ENCODE assay signal across 17 cellular contexts in genomic region chr9:86324308-86324707, GRCh38. TPM values are rescaled to one million over a fixed set of nuclear protein-coding genes. Genes with fewer than 3 reads are reported as not detected.
A peak's percentile ranks its signal among the peaks of the same experiment; 100 is the strongest.
DNase-seq lines count a peak whose midpoint lies in the region; ATAC-seq and TF ChIP-seq lines count a peak whose summit lies in the region.
"Had no signal": no experiment of that assay in that cellular context is flagged by ENCODE, and none has a peak within 500 bp of the region (broad histone marks: within the 10 kb centered on the region; RNA-seq: fewer than 3 reads in every experiment).

No MANE protein-coding gene starts in this region.

- intact Hi-C loops in MCF 10A (cut with micrococcal nuclease) (no loop called here), breast epithelium (cut with DNase I; ENCODE audit: low total_unique reads) (no loop called here), esophagus squamous epithelium (cut with DNase I) (no loop called here)

- TF ChIP-seq POLR2A in breast epithelium (IDR thresholded peaks at IDR 0.05) (no peak), esophagus squamous epithelium (IDR thresholded peaks at IDR 0.05) (no peak)

- H3K9me3 ChIP-seq in breast epithelium (no peaks in the 10 kb centered on the region), Karpas-422 (ENCODE audit: low read length) (no peaks in the 10 kb centered on the region), esophagus squamous epithelium (no peaks in the 10 kb centered on the region)
- H3K9me3 ChIP-seq: suprapubic skin had no signal

- H3K9me2 ChIP-seq in Karpas-422 (replicated peaks; ENCODE audit: insufficient read depth, low read length) = no peaks in the 10 kb centered on the region

- H4K20me1 ChIP-seq in Karpas-422 (ENCODE audit: insufficient read depth, low read depth, low read length) = no peaks in the 10 kb centered on the region

- DNase-seq in MCF 10A (ENCODE audit: unreplicated experiment) = no peak
- no peak for DNase-seq in breast epithelium (ENCODE audit: low spot score in 2 of 2)
- DNase-seq in Karpas-422 = peak; percentile 80
- DNase-seq in esophagus squamous epithelium (lab: John Stamatoyannopoulos, UW) = no peak
- no peak for DNase-seq in hepatic stellate cell (ENCODE audit: low spot score)
- no peak for DNase-seq in activated CD8-positive, alpha-beta T cell treated with anti-CD3 and anti-CD28 coated beads, Interleukin-2, amount 10 ng/mL, durations not matched to agents 7 days and 5 days
- DNase-seq: DMS153; left colon; NCI-H2227 treated with DMSO at 0.1 percent for 48 hours; SHP77 treated with DMSO at 0.1 percent for 48 hours; stimulated activated CD4-positive, alpha-beta T cell treated with anti-CD3 and anti-CD28 coated beads, Interleukin-4, amount 100 ng/mL, for 24 hours had no signal

- H3K27ac ChIP-seq in breast epithelium (no peak overlapping the region), Karpas-422 (ENCODE audit: low read length) (peak overlapping the region; percentile 78), esophagus squamous epithelium (peak overlapping the region in 3 of 4 donors; percentile 22 to 34 (median 32))
- H3K27ac ChIP-seq: cardiac muscle cell, KMS-11, suprapubic skin had no signal

- peak overlapping the region; percentile 32 for H3K27ac Mint-ChIP-seq in MCF 10A (ENCODE audit: low read depth, unreplicated experiment)
- peak overlapping the region; percentile 34 for H3K27ac Mint-ChIP-seq in stimulated activated memory B cell treated with anti-CD40 and anti-IgM and Interleukin-4, amounts not matched to agents 10 μg/mL and 1 μg/mL and 100 μg/mL, for 72 hours
- no peak overlapping the region for H3K27ac Mint-ChIP-seq in activated CD8-positive, alpha-beta T cell treated with anti-CD3 and anti-CD28 coated beads, Interleukin-2, amount 10 ng/mL, durations not matched to agents 7 days and 5 days
- H3K27ac Mint-ChIP-seq: activated T-helper 1 cell treated with anti-CD3 and anti-CD28 coated beads, Interleukin-12 subunit alpha, Interleukin-12 subunit beta, Interleukin-2, Interleukin-4 antibody, amounts not matched to agents 30 ng/mL and 10 ng/mL and 1 ng/mL, durations not matched to agents 14 hours and 24 hours and 36 hours had no signal

- H3K4me1 ChIP-seq in breast epithelium (no peaks in the 10 kb centered on the region), Karpas-422 (ENCODE audit: low read length) (peaks cover 34% of the 10 kb centered on the region), esophagus squamous epithelium (peaks cover 0 to 45% (median 0%) of the 10 kb centered on the region in 3 donors)
- H3K4me1 ChIP-seq: suprapubic skin had no signal

- H2AFZ ChIP-seq in Karpas-422 (ENCODE audit: low read length) = no peak overlapping the region

- TF ChIP-seq CTCF in MCF 10A (IDR thresholded peaks at IDR 0.05; ENCODE audit: unreplicated experiment) (no peak), breast epithelium (IDR thresholded peaks at IDR 0.05) (no peak), esophagus squamous epithelium (IDR thresholded peaks at IDR 0.05) (no peak)

- H3K4me1 Mint-ChIP-seq in MCF 10A (ENCODE audit: insufficient read depth, unreplicated experiment) = peaks cover 11% of the 10 kb centered on the region
- H3K4me1 Mint-ChIP-seq in stimulated activated memory B cell treated with anti-CD40 and anti-IgM and Interleukin-4, amounts not matched to agents 10 μg/mL and 1 μg/mL and 100 μg/mL, for 72 hours = peaks cover 6% of the 10 kb centered on the region
- no peaks in the 10 kb centered on the region for H3K4me1 Mint-ChIP-seq in activated CD8-positive, alpha-beta T cell treated with anti-CD3 and anti-CD28 coated beads, Interleukin-2, amount 10 ng/mL, durations not matched to agents 7 days and 5 days (ENCODE audit: low read depth)

- H3K36me3 Mint-ChIP-seq in MCF 10A (ENCODE audit: insufficient read depth, unreplicated experiment) = peaks cover 99% of the 10 kb centered on the region
- peaks cover 36% of the 10 kb centered on the region for H3K36me3 Mint-ChIP-seq in stimulated activated memory B cell treated with anti-CD40 and anti-IgM and Interleukin-4, amounts not matched to agents 10 μg/mL and 1 μg/mL and 100 μg/mL, for 72 hours
- H3K36me3 Mint-ChIP-seq in activated CD8-positive, alpha-beta T cell treated with anti-CD3 and anti-CD28 coated beads, Interleukin-2, amount 10 ng/mL, durations not matched to agents 7 days and 5 days (ENCODE audit: low read depth) = peaks cover 72% of the 10 kb centered on the region

- H3K79me2 ChIP-seq in Karpas-422 (ENCODE audit: low read length) = no peaks in the 10 kb centered on the region; the same call in 1 of the 2 replicates

- CTCF ChIA-PET in MCF 10A (lab: Yijun Ruan, JAX) = no interaction called here
- CTCF ChIA-PET in activated CD8-positive, alpha-beta T cell treated with anti-CD3 and anti-CD28 coated beads, Interleukin-2, amount 10 ng/mL, durations not matched to agents 7 days and 5 days (lab: Charles Lee) = no interaction called here

- WGBS in esophagus squamous epithelium, 2 donors = 40 to 60% methylated on average over 1 of the region's 2 CpGs

- H3K9ac ChIP-seq in Karpas-422 (ENCODE audit: low read length) = peak overlapping the region; percentile 32; the same call in 1 of the 2 replicates
- H3K9ac ChIP-seq: KMS-11 had no signal

- POLR2A ChIA-PET in MCF 10A (lab: Yijun Ruan, JAX) = no interaction called here
- POLR2A ChIA-PET in activated CD8-positive, alpha-beta T cell treated with anti-CD3 and anti-CD28 coated beads, Interleukin-2, amount 10 ng/mL, durations not matched to agents 7 days and 5 days (lab: Charles Lee) = no interaction called here

- H3K4me3 Mint-ChIP-seq in MCF 10A (ENCODE audit: unreplicated experiment) = no peak overlapping the region
- no peak overlapping the region for H3K4me3 Mint-ChIP-seq in stimulated activated memory B cell treated with anti-CD40 and anti-IgM and Interleukin-4, amounts not matched to agents 10 μg/mL and 1 μg/mL and 100 μg/mL, for 72 hours
- H3K4me3 Mint-ChIP-seq in activated CD8-positive, alpha-beta T cell treated with anti-CD3 and anti-CD28 coated beads, Interleukin-2, amount 10 ng/mL, durations not matched to agents 7 days and 5 days = no peak overlapping the region
- H3K4me3 Mint-ChIP-seq: activated T-helper 1 cell treated with anti-CD3 and anti-CD28 coated beads, Interleukin-12 subunit alpha, Interleukin-12 subunit beta, Interleukin-2, Interleukin-4 antibody, amounts not matched to agents 30 ng/mL and 10 ng/mL and 1 ng/mL, durations not matched to agents 14 hours and 24 hours and 36 hours had no signal

- H3K27me3 ChIP-seq in breast epithelium = no peaks in the 10 kb centered on the region
- no peaks in the 10 kb centered on the region for H3K27me3 ChIP-seq in Karpas-422 (ENCODE audit: low read length)
- H3K27me3 ChIP-seq in esophagus squamous epithelium = no peaks in the 10 kb centered on the region
- H3K27me3 ChIP-seq: cardiac muscle cell, suprapubic skin had no signal

- H3K4me3 ChIP-seq in breast epithelium (no peak overlapping the region), Karpas-422 (ENCODE audit: low read length) (peak overlapping the region; percentile 4; the same call in 1 of the 2 replicates), esophagus squamous epithelium (no peak overlapping the region)
- H3K4me3 ChIP-seq: cardiac muscle cell, suprapubic skin had no signal

- ATAC-seq in stimulated activated memory B cell treated with anti-CD40 and anti-IgM and Interleukin-4, amounts not matched to agents 10 μg/mL and 1 μg/mL and 100 μg/mL, for 72 hours = no peak
- ATAC-seq in activated CD8-positive, alpha-beta T cell treated with anti-CD3 and anti-CD28 coated beads, Interleukin-2, amount 10 ng/mL, durations not matched to agents 7 days and 5 days = no peak
- no peak for ATAC-seq in GM21381 (IDR thresholded peaks at IDR 0.05; ENCODE audit: unreplicated experiment)
- ATAC-seq: left colon had no signal

- no TSS peak for BruUV-seq in MCF 10A (replicated peaks; lab: Mats Ljungman, UMichigan)

- H3K36me3 ChIP-seq in breast epithelium (peaks cover 14% of the 10 kb centered on the region), Karpas-422 (ENCODE audit: insufficient read depth, low read length) (peaks cover 68% of the 10 kb centered on the region), esophagus squamous epithelium (peaks cover 22 to 100% (median 37%) of the 10 kb centered on the region in 3 donors)

- no peaks in the 10 kb centered on the region for H3K27me3 Mint-ChIP-seq in MCF 10A (ENCODE audit: insufficient read depth, unreplicated experiment)
- no peaks in the 10 kb centered on the region for H3K27me3 Mint-ChIP-seq in stimulated activated memory B cell treated with anti-CD40 and anti-IgM and Interleukin-4, amounts not matched to agents 10 μg/mL and 1 μg/mL and 100 μg/mL, for 72 hours
- no peaks in the 10 kb centered on the region for H3K27me3 Mint-ChIP-seq in activated CD8-positive, alpha-beta T cell treated with anti-CD3 and anti-CD28 coated beads, Interleukin-2, amount 10 ng/mL, durations not matched to agents 7 days and 5 days (ENCODE audit: low read depth)

- no peaks in the 10 kb centered on the region for H3K9me3 Mint-ChIP-seq in MCF 10A (ENCODE audit: unreplicated experiment)
- H3K9me3 Mint-ChIP-seq in stimulated activated memory B cell treated with anti-CD40 and anti-IgM and Interleukin-4, amounts not matched to agents 10 μg/mL and 1 μg/mL and 100 μg/mL, for 72 hours = no peaks in the 10 kb centered on the region
- H3K9me3 Mint-ChIP-seq in activated CD8-positive, alpha-beta T cell treated with anti-CD3 and anti-CD28 coated beads, Interleukin-2, amount 10 ng/mL, durations not matched to agents 7 days and 5 days (ENCODE audit: insufficient read depth) = no peaks in the 10 kb centered on the region
- H3K9me3 Mint-ChIP-seq: activated T-helper 1 cell treated with anti-CD3 and anti-CD28 coated beads, Interleukin-12 subunit alpha, Interleukin-12 subunit beta, Interleukin-2, Interleukin-4 antibody, amounts not matched to agents 30 ng/mL and 10 ng/mL and 1 ng/mL, durations not matched to agents 14 hours and 24 hours and 36 hours had no signal

- peak overlapping the region; percentile 45 for H3K4me2 ChIP-seq in Karpas-422 (ENCODE audit: low read depth, low read length, poor library complexity, severe bottlenecking)
- H3K4me2 ChIP-seq: KMS-11 had no signal

RNA-seq across cellular contexts. Expression of gene TUT7, which starts 29.9 kb away (rescaled TPM):
- total RNA-seq in MCF 10A (2022) (35.9 and 37.4 TPM in 2 replicates), breast epithelium (10 to 100 TPM; 59.5 to 95.4 (median 65.2) TPM), esophagus squamous epithelium (10 to 100 TPM; 34.3 to 71.0 (median 54.9) TPM)
- 45.0 and 51.2 TPM in 2 replicates for total RNA-seq in Karpas-422 (2014; rRNA removed; shearing (Covaris generic); ENCODE audit: low replicate concordance)
- 10 to 100 TPM; 30.8 to 32.3 TPM for total RNA-seq in activated CD8-positive, alpha-beta T cell treated with anti-CD3 and anti-CD28 coated beads, Interleukin-2, amount 10 ng/mL, durations not matched to agents 7 days and 5 days

RNA-seq across cellular contexts. Expression of gene ISCA1, which starts 42.0 kb away (rescaled TPM):
- total RNA-seq in MCF 10A (2022) (24.7 and 31.1 TPM in 2 replicates), breast epithelium (10 to 100 TPM; 35.7 to 53.1 (median 38.3) TPM), esophagus squamous epithelium (10 to 100 TPM in 3 of 4 donors, 1 to 10 TPM in 1; 9.7 to 31.9 (median 24.7) TPM)
- 23.8 and 51.4 TPM in 2 replicates for total RNA-seq in Karpas-422 (2014; rRNA removed; shearing (Covaris generic); ENCODE audit: low replicate concordance)
- total RNA-seq in activated CD8-positive, alpha-beta T cell treated with anti-CD3 and anti-CD28 coated beads, Interleukin-2, amount 10 ng/mL, durations not matched to agents 7 days and 5 days = 10 to 100 TPM; 17.7 to 21.4 TPM

Comparison
In these comparisons a context has a peak if more than half of its experiments do, and no peak if none do; other contexts are left out.
1. H3K27ac ChIP-seq: peak in Karpas-422 (single experiment) and esophagus squamous epithelium (3 of 4); none in breast epithelium (0 of 2).